In the genomic region with DNA sequence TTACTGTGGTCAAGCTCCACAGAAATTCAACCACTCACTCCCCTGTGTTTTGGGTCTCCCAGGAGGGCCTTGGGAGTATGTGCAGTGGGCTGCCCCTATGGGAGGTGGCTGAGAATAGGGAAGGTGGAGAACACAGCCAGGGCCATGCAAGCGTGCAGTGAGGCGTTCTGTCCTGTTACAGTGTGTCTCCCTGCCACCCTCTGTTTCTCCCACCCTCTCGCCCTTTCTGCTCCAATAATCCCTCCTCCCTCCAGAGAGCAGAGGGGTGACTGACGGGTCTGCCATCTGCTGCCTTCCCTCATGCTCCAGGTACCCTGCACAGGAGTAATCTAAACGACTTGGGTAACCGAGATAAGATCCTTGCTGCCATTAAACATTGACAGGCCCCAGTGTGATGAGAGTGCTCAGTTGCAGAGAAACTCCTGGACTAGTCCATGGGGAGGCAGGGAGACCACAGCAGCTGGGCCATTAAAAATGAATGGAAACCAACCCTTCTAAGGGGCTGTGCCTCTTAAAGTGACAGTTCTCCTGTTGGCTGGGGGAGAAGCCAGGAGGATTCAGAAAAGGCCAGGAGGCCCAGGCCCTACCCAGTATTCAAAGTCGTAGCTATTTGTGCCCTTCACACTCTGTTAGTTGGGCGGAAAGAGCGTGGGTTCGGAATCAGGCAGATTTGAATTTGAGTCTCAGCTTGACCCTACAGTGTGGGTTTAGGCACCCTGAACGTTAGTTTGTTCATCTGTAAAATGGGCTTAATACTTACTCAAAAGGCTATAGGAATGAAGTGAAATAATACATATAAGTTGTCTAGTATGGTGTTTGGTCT, we compare ENCODE assay signal across 10 cellular contexts. TPM values are rescaled to one million over a fixed set of nuclear protein-coding genes. Genes with fewer than 3 reads are reported as not detected.
A peak's percentile ranks its signal among the peaks of the same experiment; 100 is the strongest.
DNase-seq lines count a peak whose midpoint lies in the region; ATAC-seq and TF ChIP-seq lines count a peak whose summit lies in the region.
"Had no signal": no experiment of that assay in that cellular context is flagged by ENCODE, and none has a peak within 500 bp of the region (broad histone marks: within the 10 kb centered on the region; RNA-seq: fewer than 3 reads in every experiment).

No MANE protein-coding gene starts in this region.

- H3K4me3 ChIP-seq in SJCRH30, result no peak overlapping the region
- H3K4me3 ChIP-seq in left lung, result no peak overlapping the region

- H3K36me3 ChIP-seq in SJCRH30, result no peaks in the 10 kb centered on the region
- H3K36me3 ChIP-seq in left lung, result no peaks in the 10 kb centered on the region

- H3K9me3 ChIP-seq in SJCRH30 (replicated peaks) (no peaks in the 10 kb centered on the region), left lung (no peaks in the 10 kb centered on the region)

- in situ Hi-C loops in ACHN (cut with HindIII; ENCODE audit: low pct_ligation_motif_present, low pct_unique_long_range_greater_than_20kb, low sequenced_read_pairs), result no loop called here

- intact Hi-C loops in left lung (cut with DNase I), result no loop called here

- H3K27ac ChIP-seq in SJCRH30, result peak overlapping the region; percentile 7
- H3K27ac ChIP-seq in left lung, result peak overlapping the region in 1 of 2 donors; percentile 53

- no peak for TF ChIP-seq CTCF in left lung (IDR thresholded peaks at IDR 0.05)

- DNase-seq in ACHN (peak; percentile 59), SJCRH30 (peak; percentile 84 to 93), myocyte (ENCODE audit: low read depth) (peak; percentile 49), left lung (no peak), mucosa of gallbladder (ENCODE audit: low spot score) (no peak), T1000 (lab: John Stamatoyannopoulos, UW) (no peak)
- DNase-seq: activated CD4-positive, alpha-beta memory T cell treated with anti-CD3 and anti-CD28 coated beads for 36 hours; COR-L47 had no signal

- ATAC-seq in left lung (no peak), GM19467 (IDR thresholded peaks at IDR 0.05; ENCODE audit: unreplicated experiment) (no peak)

- H3K27me3 ChIP-seq in SJCRH30 (no peaks in the 10 kb centered on the region), left lung (no peaks in the 10 kb centered on the region)

- H3K4me1 ChIP-seq in SJCRH30 (peaks cover 47% of the 10 kb centered on the region), left lung (peaks cover 15 to 77% of the 10 kb centered on the region in 2 donors)

- TF ChIP-seq POLR2A in GM18526 (IDR thresholded peaks at IDR 0.05; ENCODE audit: extremely low read depth, insufficient read length), result peak; percentile 26

RNA-seq across cellular contexts. Expression of a gene that starts 22.4 kb away (rescaled TPM):
- total RNA-seq in SJCRH30 (2014; rRNA removed; shearing (Covaris generic)), result 59.8 and 63.1 TPM in 2 replicates
- total RNA-seq in myocyte (55.6 and 95.2 TPM in 2 replicates), left lung (10 to 100 TPM; 56.2 to 84.8 TPM), mucosa of gallbladder (111 TPM)
- polyA plus RNA-seq in myocyte (2012), result 33.6 TPM

RNA-seq across cellular contexts. Expression of a gene that starts 53.5 kb away (rescaled TPM):
- total RNA-seq in SJCRH30 (2014; rRNA removed; shearing (Covaris generic)), result 0.08 and 0.18 TPM in 2 replicates
- total RNA-seq in myocyte (5.0 and 7.7 TPM in 2 replicates), left lung (1 to 10 TPM; 2.0 to 3.0 TPM), mucosa of gallbladder (0.06 TPM)
- 4.5 TPM for polyA plus RNA-seq in myocyte (2012)

Comparison
In these comparisons a context has a peak if more than half of its experiments do, and no peak if none do; other contexts are left out.
1. DNase-seq: peak in ACHN (single experiment), SJCRH30 (2 of 2) and myocyte (single experiment); none in left lung (0 of 2), mucosa of gallbladder (single experiment) and T1000 (single experiment).